ENCODE assay signal across 10 cellular contexts in the genomic region with DNA sequence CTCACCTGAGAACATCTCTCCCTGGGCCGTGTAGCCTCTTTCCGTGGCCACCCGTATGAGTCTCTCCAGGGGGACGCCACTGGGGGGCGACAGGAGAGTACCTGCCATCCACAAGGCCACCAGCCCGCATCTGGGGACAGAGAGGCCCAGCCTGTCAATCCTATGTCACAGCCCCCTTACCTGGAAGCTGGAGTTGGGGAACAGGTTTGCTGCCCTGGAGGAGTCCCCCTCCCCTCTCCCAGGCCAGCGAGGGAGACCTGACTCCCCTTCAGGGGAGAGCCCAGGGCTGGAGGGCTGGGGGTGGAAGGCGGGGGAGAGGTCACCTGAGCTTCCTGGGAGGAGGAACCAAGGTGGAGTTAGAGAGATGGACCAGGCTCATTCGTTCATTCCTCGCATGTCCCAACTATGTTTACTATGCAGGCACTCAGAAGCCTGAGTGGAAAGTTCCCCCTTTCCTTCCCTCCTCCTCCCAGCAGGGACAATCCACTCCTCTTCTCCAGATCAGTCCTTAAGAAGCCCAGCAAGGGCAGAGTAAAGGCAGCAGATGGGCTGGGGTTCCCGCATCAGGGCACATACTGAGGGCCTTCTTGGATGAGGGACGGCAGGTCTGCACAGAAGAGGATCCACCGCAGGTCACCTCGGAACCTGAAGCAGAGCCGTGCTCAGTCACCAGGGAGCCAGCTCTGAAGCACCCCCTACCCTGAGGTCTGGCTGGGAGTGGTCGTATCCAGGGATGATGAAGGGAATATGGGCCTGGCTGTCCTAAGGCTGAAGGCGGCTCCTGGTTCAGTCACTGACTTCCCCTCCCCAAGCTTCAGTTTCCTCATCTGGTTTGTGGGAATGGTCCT. TPM values are rescaled to one million over a fixed set of nuclear protein-coding genes. Genes with fewer than 3 reads are reported as not detected.
DNase-seq lines count a peak whose midpoint lies in the region; ATAC-seq and TF ChIP-seq lines count a peak whose summit lies in the region.
"Had no signal": no experiment of that assay in that cellular context is flagged by ENCODE, and none has a peak within 500 bp of the region (broad histone marks: within the 10 kb centered on the region; RNA-seq: fewer than 3 reads in every experiment).

No MANE protein-coding gene starts in this region.

- no peaks in the 10 kb centered on the region for H3K9me3 ChIP-seq in AG04450 (ENCODE audit: control insufficient read depth, insufficient read depth, low read length)
- no peaks in the 10 kb centered on the region for H3K9me3 ChIP-seq in H9 (ENCODE audit: control insufficient read depth, low read depth, low read length)
- H3K9me3 ChIP-seq in adipocyte (ENCODE audit: control insufficient read depth, low read length): no peaks in the 10 kb centered on the region
- H3K9me3 ChIP-seq in lower lobe of right lung: no peaks in the 10 kb centered on the region
- no peaks in the 10 kb centered on the region for H3K9me3 ChIP-seq in CD4-positive, alpha-beta T cell (ENCODE audit: control insufficient read depth, low read length)

- H3K27me3 ChIP-seq in AG04450 (ENCODE audit: control insufficient read depth, insufficient read depth, low read length) (no peaks in the 10 kb centered on the region), H9 (ENCODE audit: insufficient read depth, low read length) (no peaks in the 10 kb centered on the region), adipocyte (replicated peaks; ENCODE audit: control insufficient read depth, insufficient read depth, low read length) (no peaks in the 10 kb centered on the region), lower lobe of right lung (ENCODE audit: low read depth) (no peaks in the 10 kb centered on the region)
- H3K27me3 ChIP-seq in CD4-positive, alpha-beta T cell (ENCODE audit: control insufficient read depth, insufficient read depth, low read length): no peaks in the 10 kb centered on the region

- no peak overlapping the region for H3K4me2 ChIP-seq in H9 (ENCODE audit: insufficient read depth, insufficient read length, low read length)

- peak overlapping the region; percentile 85 to 95 (median 92); a peak in 6 of 7 replicates for H3K27ac Mint-ChIP-seq in H9
- H3K27ac Mint-ChIP-seq in CD4-positive, alpha-beta T cell: no peak overlapping the region

- no peak overlapping the region for H2BK20ac ChIP-seq in H9 (ENCODE audit: low read depth, low read length, poor library complexity, severe bottlenecking)

- no peak overlapping the region for H3K18ac ChIP-seq in H9 (ENCODE audit: insufficient read length, low read depth, low read length)

- ATAC-seq in lower lobe of right lung (peak; percentile 67 to 80), HG02798 (IDR thresholded peaks at IDR 0.05; ENCODE audit: poor library complexity, unreplicated experiment) (no peak)
- no peak for ATAC-seq in CD4-positive, alpha-beta T cell (ENCODE audit: poor library complexity)

- no peak overlapping the region for H2BK15ac ChIP-seq in H9 (ENCODE audit: low read depth, low read length)

- CTCF ChIA-PET in AG04450 (lab: Charles Lee): interaction anchor here (1.7 kb wide), 1 partner anchor 61 kb away, joined by 4 read pairs; no protein-coding TSS in a partner anchor
- CTCF ChIA-PET in CD4-positive, alpha-beta T cell (lab: Charles Lee): interaction anchor here (2.1 kb wide), 1 partner anchor 62 kb away, joined by 4 read pairs; no protein-coding TSS in a partner anchor

- no peak overlapping the region for H3K23ac ChIP-seq in H9 (ENCODE audit: insufficient read length, low read depth, low read length)

- peaks cover 21 to 25% of the 10 kb centered on the region in 2 experiments for H3K4me1 Mint-ChIP-seq in H9
- H3K4me1 Mint-ChIP-seq in CD4-positive, alpha-beta T cell (ENCODE audit: low read depth): peaks cover 5% of the 10 kb centered on the region

- no peak overlapping the region; a peak in 1 of 5 replicates for H3K4me3 Mint-ChIP-seq in H9
- H3K4me3 Mint-ChIP-seq in CD4-positive, alpha-beta T cell: no peak overlapping the region

- H3K4me3 ChIP-seq in AG04450 (ENCODE audit: low read depth, low read length): no peak overlapping the region
- H3K4me3 ChIP-seq in adipocyte (ENCODE audit: low read length): no peak overlapping the region
- H3K4me3 ChIP-seq in lower lobe of right lung: peak overlapping the region; percentile 30

- H4K91ac ChIP-seq in H9 (ENCODE audit: insufficient read length, low read depth, low read length): no peak overlapping the region

- no peaks in the 10 kb centered on the region for H3K79me1 ChIP-seq in H9 (ENCODE audit: insufficient read depth, low read depth, low read length, poor library complexity, severe bottlenecking)

- H4K8ac ChIP-seq in H9 (replicated peaks; ENCODE audit: insufficient read length, low read depth, low read length): no peak overlapping the region

- H3K4me1 ChIP-seq in H9 (ENCODE audit: insufficient read depth, low read length) (peaks cover 4% of the 10 kb centered on the region; the same call in 1 of the 2 replicates), adipocyte (ENCODE audit: control insufficient read depth, insufficient read depth, low read length) (peaks cover 43% of the 10 kb centered on the region), lower lobe of right lung (peaks cover 53% of the 10 kb centered on the region)

- H4K5ac ChIP-seq in H9 (ENCODE audit: insufficient read length, low read depth, low read length): no peak overlapping the region

- H3K9me3 Mint-ChIP-seq in H9: no peaks in the 10 kb centered on the region
- H3K9me3 Mint-ChIP-seq in CD4-positive, alpha-beta T cell: no peaks in the 10 kb centered on the region

- no peak overlapping the region for H2BK12ac ChIP-seq in H9 (ENCODE audit: insufficient read length, low read depth, low read length)

- no peaks in the 10 kb centered on the region for H4K20me1 ChIP-seq in H9 (ENCODE audit: control insufficient read depth, insufficient read depth, insufficient read length)

- no peak overlapping the region for H3K4ac ChIP-seq in H9 (ENCODE audit: low read depth, low read length)

- intact Hi-C loops in lower lobe of right lung (cut with DNase I): no loop called here
- intact Hi-C loops in CD4-positive, alpha-beta T cell (cut with DNase I, micrococcal nuclease): no loop called here

- H2AFZ ChIP-seq in H9 (ENCODE audit: low read length): no peak overlapping the region

- H3K36me3 Mint-ChIP-seq in H9 (ENCODE audit: insufficient read depth in 1 of 3, low read depth in 3 of 3): peaks cover 6 to 17% (median 12%) of the 10 kb centered on the region in 3 experiments; a peak in 5 of 7 replicates
- H3K36me3 Mint-ChIP-seq in CD4-positive, alpha-beta T cell (ENCODE audit: low read depth): peaks cover under 1% of the 10 kb centered on the region

- DNase-seq in AG04450 (ENCODE audit: low read depth, low spot score) (no peak), H9 (peak; percentile 78), adipocyte (ENCODE audit: low read depth) (peak; percentile 25), lower lobe of right lung (peak; percentile 63), NCI-H2196 treated with DMSO at 0.1 percent for 48 hours (lab: John Stamatoyannopoulos, UW; ENCODE audit: unreplicated experiment) (no peak), NK-92 (lab: John Stamatoyannopoulos, UW; ENCODE audit: unreplicated experiment) (no peak)
- DNase-seq in CD4-positive, alpha-beta T cell: no peak
- DNase-seq: NCI-H1092 had no signal

- H3K36me3 ChIP-seq in adipocyte (ENCODE audit: control insufficient read depth, insufficient read depth, low read length, severe bottlenecking) (peaks cover 5% of the 10 kb centered on the region), lower lobe of right lung (peaks cover 14% of the 10 kb centered on the region)

- H3T11ph ChIP-seq in H9 (ENCODE audit: low read length): no peak overlapping the region

- no peak overlapping the region for H2BK120ac ChIP-seq in H9 (ENCODE audit: low read depth, low read length, poor library complexity, severe bottlenecking)

- POLR2A ChIA-PET in AG04450 (lab: Yijun Ruan, JAX): interaction anchor here (1.1 to 1.5 kb wide), 3 partner anchors 28 to 82 kb away, joined by 3 to 5 read pairs (median 4); partner anchors contain the start of genes COQ8B and ITPKC
- POLR2A ChIA-PET in CD4-positive, alpha-beta T cell (lab: Charles Lee): interaction anchor here (1.0 to 1.6 kb wide), 2 partner anchors 12 to 54 kb away, joined by 4 to 6 read pairs; partner anchors contain the start of gene EGLN2

- WGBS in H9 (ENCODE audit: extremely low coverage, insufficient read length, low lambda C conversion rate): no CpG with 5 or more reads among the region's 17 CpGs

- peak overlapping the region; percentile 42 for H3K27ac ChIP-seq in AG04450 (ENCODE audit: low read depth, low read length)
- no peak overlapping the region for H3K27ac ChIP-seq in H9 (ENCODE audit: insufficient read length, low read depth, low read length)
- H3K27ac ChIP-seq in lower lobe of right lung: peak overlapping the region; percentile 72
- H3K27ac ChIP-seq in CD4-positive, alpha-beta T cell (ENCODE audit: low read depth, low read length): no peak overlapping the region

- H3K23me2 ChIP-seq in H9 (ENCODE audit: insufficient read length, low read depth, low read length, poor library complexity, severe bottlenecking): peaks cover 5% of the 10 kb centered on the region

- H3K9ac ChIP-seq in H9 (ENCODE audit: extremely low read depth, insufficient read length, low read length): no peak overlapping the region
- H3K9ac ChIP-seq in adipocyte (ENCODE audit: low read length): peak overlapping the region; percentile 67

- no peak overlapping the region for H3K14ac ChIP-seq in H9 (ENCODE audit: insufficient read depth, low read length)

- no peak overlapping the region for H3K56ac ChIP-seq in H9 (ENCODE audit: insufficient read length, low read depth, low read length)

- TF ChIP-seq CTCF in AG04450 (IDR thresholded peaks at IDR 0.05; ENCODE audit: low read depth, low read length): no peak
- TF ChIP-seq CTCF in H9 (conservative IDR thresholded peaks at IDR 0.05): peak; percentile 41; the same call in 2 of the 3 replicates
- peak; percentile 17 for TF ChIP-seq CTCF in lower lobe of right lung (IDR thresholded peaks at IDR 0.05)
- no peak for TF ChIP-seq CTCF in CD4-positive, alpha-beta T cell (IDR thresholded peaks at IDR 0.05)

- no peak overlapping the region for H2AK5ac ChIP-seq in H9 (ENCODE audit: insufficient read length, low read length)

- H3K27me3 Mint-ChIP-seq in H9 (ENCODE audit: low read depth): no peaks in the 10 kb centered on the region
- H3K27me3 Mint-ChIP-seq in CD4-positive, alpha-beta T cell: no peaks in the 10 kb centered on the region

- H2BK5ac ChIP-seq in H9 (ENCODE audit: insufficient read length, low read length): no peak overlapping the region

- H3K79me2 ChIP-seq in H9 (ENCODE audit: insufficient read depth, low read length): no peaks in the 10 kb centered on the region; the same call in 1 of the 2 replicates

RNA-seq across cellular contexts. Expression of gene ACTMAP, which starts 5.5 kb away (rescaled TPM):
- polyA plus RNA-seq in AG04450 (2011; rRNA removed): 2.9 and 4.5 TPM in 2 replicates
- polyA minus RNA-seq in AG04450 (2011; rRNA and poly(A)+ RNA removed): 5.5 and 7.5 TPM in 2 replicates
- total RNA-seq in H9 (2021): 27.7 and 31.5 TPM in 2 replicates
- 17.6 TPM for total RNA-seq in lower lobe of right lung
- 1 to 10 TPM; 3.9 to 5.7 TPM for total RNA-seq in CD4-positive, alpha-beta T cell

RNA-seq across cellular contexts. Expression of gene SNRPA, which starts 6.2 kb away (rescaled TPM):
- 126 and 133 TPM in 2 replicates for polyA plus RNA-seq in AG04450 (2011; rRNA removed)
- polyA minus RNA-seq in AG04450 (2011; rRNA and poly(A)+ RNA removed): 229 and 285 TPM in 2 replicates
- total RNA-seq in H9 (2021): 199 and 225 TPM in 2 replicates
- 44.8 TPM for total RNA-seq in lower lobe of right lung
- total RNA-seq in CD4-positive, alpha-beta T cell: 10 to 100 TPM; 60.3 to 76.7 TPM

RNA-seq across cellular contexts. Expression of gene ITPKC, which starts 27.9 kb away (rescaled TPM):
- 8.9 and 11.6 TPM in 2 replicates for polyA plus RNA-seq in AG04450 (2011; rRNA removed)
- 12.7 and 17.0 TPM in 2 replicates for polyA minus RNA-seq in AG04450 (2011; rRNA and poly(A)+ RNA removed)
- total RNA-seq in H9 (2021) (11.2 and 11.8 TPM in 2 replicates), lower lobe of right lung (34.9 TPM)
- total RNA-seq in CD4-positive, alpha-beta T cell: 1 to 10 TPM; 3.7 to 4.5 TPM

RNA-seq across cellular contexts. Expression of gene COQ8B, which starts 28.1 kb away (rescaled TPM):
- 16.0 and 20.2 TPM in 2 replicates for polyA plus RNA-seq in AG04450 (2011; rRNA removed)
- polyA minus RNA-seq in AG04450 (2011; rRNA and poly(A)+ RNA removed): 18.9 and 20.5 TPM in 2 replicates
- total RNA-seq in H9 (2021): 40.5 and 42.0 TPM in 2 replicates
- 43.9 TPM for total RNA-seq in lower lobe of right lung
- 10 to 100 TPM; 16.4 to 18.3 TPM for total RNA-seq in CD4-positive, alpha-beta T cell

RNA-seq across cellular contexts. Expression of gene MIA, which starts 30.5 kb away (rescaled TPM):
- not detected in 2 replicates for polyA plus RNA-seq in AG04450 (2011; rRNA removed)
- not detected in 2 replicates for polyA minus RNA-seq in AG04450 (2011; rRNA and poly(A)+ RNA removed)
- total RNA-seq in H9 (2021): not detected in 2 replicates
- total RNA-seq in lower lobe of right lung: 1.7 TPM
- not detected for total RNA-seq in CD4-positive, alpha-beta T cell
- total RNA-seq: epithelial cell of proximal tubule had no signal

Comparison
In these comparisons a context has a peak if more than half of its experiments do, and no peak if none do; other contexts are left out.
1. DNase-seq: peak in H9 (single experiment), adipocyte (single experiment) and lower lobe of right lung (single experiment); none in AG04450 (single experiment), NCI-H2196 treated with DMSO at 0.1 percent for 48 hours (single experiment), CD4-positive, alpha-beta T cell (0 of 10) and NK-92 (single experiment).
2. H3K27ac ChIP-seq: peak in AG04450 (single experiment) and lower lobe of right lung (single experiment); none in H9 (single experiment) and CD4-positive, alpha-beta T cell (single experiment).
3. CTCF ChIP-seq: peak in H9 (single experiment) and lower lobe of right lung (single experiment); none in AG04450 (single experiment) and CD4-positive, alpha-beta T cell (single experiment).
4. ATAC-seq: peak in lower lobe of right lung (2 of 2); none in CD4-positive, alpha-beta T cell (single experiment) and HG02798 (single experiment).